Comparison of ENCODE assay signal across 8 cellular contexts in genomic region chr18:45690975-45691815, GRCh38. TPM values are rescaled to one million over a fixed set of nuclear protein-coding genes. Genes with fewer than 3 reads are reported as not detected.
DNase-seq lines count a peak whose midpoint lies in the region; ATAC-seq, FAIRE-seq and TF ChIP-seq lines count a peak whose summit lies in the region.

No MANE protein-coding gene starts in this region.

- no peaks in the 10 kb centered on the region for H3K79me2 ChIP-seq in K562 (ENCODE audit: control insufficient read depth, insufficient read depth, low read length)

- DNase-seq in NCI-H146 (lab: John Stamatoyannopoulos, UW) = peak; percentile 71
- peak; percentile 52 for DNase-seq in T1000 (lab: John Stamatoyannopoulos, UW)
- peak; percentile 38 to 79 (median 46) for DNase-seq in K562 (ENCODE audit: extremely low read depth in 1 of 4, low spot score in 3 of 4)
- peak; percentile 30 for DNase-seq in iPS DF 19.7 (ENCODE audit: low read depth, low spot score)
- DNase-seq in mesenteric fat pad (ENCODE audit: low spot score) = no peak

- peak; percentile 77 to 88 for TF ChIP-seq RAD21 in K562 (CRISPR knock-in tag; conservative IDR thresholded peaks at IDR 0.05 in 1 of 2, IDR thresholded peaks at IDR 0.05 in 1 of 2)

- ATAC-seq in K562 = peak; percentile 73
- ATAC-seq in GM21423 (IDR thresholded peaks at IDR 0.05; ENCODE audit: unreplicated experiment) = no peak

- intact Hi-C loops in K562 (cut with micrococcal nuclease) = loop anchor here (1.0 to 2.0 kb wide), 4 partner anchors 26 to 382 kb away; no protein-coding TSS in a partner anchor

- H3K27ac ChIP-seq in K562 (ENCODE audit: extremely low read depth, low read depth, low read length) = no peak overlapping the region

- H3K9ac ChIP-seq in K562 (ENCODE audit: insufficient read depth in 1 of 2, low read depth in 2 of 2, low read length in 2 of 2) (no peak overlapping the region), skeletal muscle satellite cell (ENCODE audit: low read depth, low read length) (no peak overlapping the region)

- peaks cover 14 to 21% of the 10 kb centered on the region in 2 experiments; a peak in 4 of 5 replicates for H3K4me1 ChIP-seq in K562 (replicated peaks in 1 of 2; ENCODE audit: control insufficient read depth in 2 of 2, insufficient read depth in 2 of 2, low read length in 2 of 2)
- H3K4me1 ChIP-seq in skeletal muscle satellite cell (ENCODE audit: control insufficient read depth, insufficient read depth, low read length) = no peaks in the 10 kb centered on the region

- H3K36me3 ChIP-seq in K562 (ENCODE audit: control insufficient read depth, insufficient read depth, low read length) (no peaks in the 10 kb centered on the region), skeletal muscle satellite cell (ENCODE audit: insufficient read depth, low read length) (no peaks in the 10 kb centered on the region)

- POLR2A ChIA-PET in K562 (lab: Yijun Ruan, JAX) = interaction anchor here (0.7 kb wide), 1 partner anchor 10 kb away, joined by 5 read pairs; no protein-coding TSS in a partner anchor

- BruUV-seq in K562 (replicated peaks; lab: Mats Ljungman, UMichigan) = no TSS peak

- peak overlapping the region; percentile 90 for H2AFZ ChIP-seq in K562 (ENCODE audit: low read depth, low read length)

- FAIRE-seq in K562 (lab: Jason Lieb, UNC) = peak; percentile 81

- in situ Hi-C loops in K562 (cut with MboI) = no loop called here

- no peaks in the 10 kb centered on the region for H4K20me1 ChIP-seq in K562 (replicated peaks; ENCODE audit: control insufficient read depth, insufficient read depth, low read length)

- CTCF ChIA-PET in K562 (lab: Yijun Ruan, JAX; ENCODE audit: low intra/inter-chr PET ratio) = interaction anchor here (0.9 to 1.9 kb wide), 6 partner anchors 16 to 383 kb away, joined by 3 to 9 read pairs (median 4); no protein-coding TSS in a partner anchor

- no peak for TF ChIP-seq POLR2A in K562 (conservative IDR thresholded peaks at IDR 0.05)

- H3K27me3 ChIP-seq in K562 (ENCODE audit: control insufficient read depth in 2 of 2, insufficient read depth in 2 of 2, low read length in 2 of 2) (no peaks in the 10 kb centered on the region), skeletal muscle satellite cell (ENCODE audit: control insufficient read depth, insufficient read depth, low read length) (no peaks in the 10 kb centered on the region)

- peak overlapping the region; percentile 64 for H3K4me2 ChIP-seq in K562 (ENCODE audit: insufficient read depth, low read length)
- H3K4me2 ChIP-seq in skeletal muscle satellite cell (ENCODE audit: low read length) = peak overlapping the region; percentile 50

- 7% methylated on average over 12 of the region's 12 CpGs for WGBS in K562 (ENCODE audit: insufficient coverage, low coverage, missing lambda C conversion rate)

- H3K9me3 ChIP-seq in K562 (replicated peaks; ENCODE audit: control insufficient read depth, insufficient read depth, low read depth, low read length) = no peaks in the 10 kb centered on the region
- H3K9me3 ChIP-seq in skeletal muscle satellite cell (replicated peaks; ENCODE audit: low read length) = no peaks in the 10 kb centered on the region

- no peaks in the 10 kb centered on the region for H3K9me1 ChIP-seq in K562 (ENCODE audit: control insufficient read depth, insufficient read depth, low read length)

- TF ChIP-seq CTCF in GM12872 (IDR thresholded peaks at IDR 0.05; ENCODE audit: insufficient read depth, low read depth, low read length) (peak; percentile 89), K562 (IDR thresholded peaks at IDR 0.05 in 2 of 3, conservative IDR thresholded peaks at IDR 0.05 in 1 of 3; ENCODE audit: insufficient read depth in 2 of 3, low read depth in 1 of 3, low read length in 3 of 3) (peak; percentile 76 to 81 (median 81))

- H3K4me3 ChIP-seq in K562 = no peak overlapping the region
- H3K4me3 ChIP-seq in skeletal muscle satellite cell (ENCODE audit: low read length) = no peak overlapping the region

- no peak for TF ChIP-seq EP300 in K562 (IDR thresholded peaks at IDR 0.05; ENCODE audit: low read length)

TF ChIP-seq in K562, 482 proteins besides CTCF, POLR2A, EP300 and RAD21 (continues in another document):
- TF ChIP-seq MCM3 (IDR thresholded peaks at IDR 0.05) = no peak
- no peak for TF ChIP-seq C11orf30 (IDR thresholded peaks at IDR 0.05; ENCODE audit: low read depth)
- TF ChIP-seq ZNF436 (CRISPR knock-in tag; IDR thresholded peaks at IDR 0.05) = no peak
- no peak for TF ChIP-seq FOXA1 (IDR thresholded peaks at IDR 0.05; ENCODE audit: borderline replicate concordance)
- no peak for TF ChIP-seq GTF2A2 (tag; IDR thresholded peaks at IDR 0.05)
- TF ChIP-seq PHF20 (IDR thresholded peaks at IDR 0.05; ENCODE audit: partially characterized antibody) = no peak
- no peak for TF ChIP-seq E4F1 (CRISPR knock-in tag; IDR thresholded peaks at IDR 0.05; ENCODE audit: borderline replicate concordance)
- TF ChIP-seq HDAC6 (IDR thresholded peaks at IDR 0.05; ENCODE audit: low read depth, low read length) = no peak
- TF ChIP-seq RNF2 (IDR thresholded peaks at IDR 0.05) = no peak
- TF ChIP-seq CREM (IDR thresholded peaks at IDR 0.05; ENCODE audit: low read depth) = 0 out of 2 replicates have a peak, but pooled peaks have one; percentile 9
- TF ChIP-seq MED1 (CRISPR knock-in tag; IDR thresholded peaks at IDR 0.05; ENCODE audit: borderline replicate concordance) = no peak
- no peak for TF ChIP-seq TBL1XR1 (IDR thresholded peaks at IDR 0.05; ENCODE audit: low read length in 2 of 2)
- no peak for TF ChIP-seq FOXK2 (conservative IDR thresholded peaks at IDR 0.05 in 1 of 2, IDR thresholded peaks at IDR 0.05 in 1 of 2; ENCODE audit: low read depth in 2 of 2)
- TF ChIP-seq, protein P1, sequence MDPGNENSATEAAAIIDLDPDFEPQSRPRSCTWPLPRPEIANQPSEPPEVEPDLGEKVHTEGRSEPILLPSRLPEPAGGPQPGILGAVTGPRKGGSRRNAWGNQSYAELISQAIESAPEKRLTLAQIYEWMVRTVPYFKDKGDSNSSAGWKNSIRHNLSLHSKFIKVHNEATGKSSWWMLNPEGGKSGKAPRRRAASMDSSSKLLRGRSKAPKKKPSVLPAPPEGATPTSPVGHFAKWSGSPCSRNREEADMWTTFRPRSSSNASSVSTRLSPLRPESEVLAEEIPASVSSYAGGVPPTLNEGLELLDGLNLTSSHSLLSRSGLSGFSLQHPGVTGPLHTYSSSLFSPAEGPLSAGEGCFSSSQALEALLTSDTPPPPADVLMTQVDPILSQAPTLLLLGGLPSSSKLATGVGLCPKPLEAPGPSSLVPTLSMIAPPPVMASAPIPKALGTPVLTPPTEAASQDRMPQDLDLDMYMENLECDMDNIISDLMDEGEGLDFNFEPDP (CRISPR knock-in tag; IDR thresholded peaks at IDR 0.05) = no peak
- TF ChIP-seq HMG20A (CRISPR knock-in tag; conservative IDR thresholded peaks at IDR 0.05) = no peak
- TF ChIP-seq NFXL1 (CRISPR knock-in tag; IDR thresholded peaks at IDR 0.05) = no peak

RNA-seq across cellular contexts. Expression of gene SLC14A1, which starts 32.8 kb away (rescaled TPM):
- 0.23 and 0.60 TPM in 2 replicates for total RNA-seq in K562 (2011; cell fraction: chromatin; rRNA removed; ENCODE audit: low replicate concordance)
- 0.53 TPM in 1 of 2 replicates, not detected in the other for total RNA-seq in K562 (2011; cell fraction: nucleolus; rRNA removed)
- total RNA-seq in K562 (2011; cell fraction: nucleoplasm; rRNA removed) = not detected in 2 replicates
- total RNA-seq in K562 (2014; rRNA removed) = not detected in 2 replicates
- total RNA-seq in K562 (2014; rRNA removed; fragmentation: Illumina TruSeq; extraction: Trizol) = not detected in 2 replicates
- not detected in 2 replicates for total RNA-seq in K562 (2015; rRNA removed; fragmentation: Illumina TruSeq; extraction: Trizol)
- total RNA-seq in K562 (2021) = 0.20 TPM in 2 replicates
- 0.14 and 0.28 TPM in 2 replicates for polyA plus RNA-seq in K562 (2011; rRNA removed)
- polyA plus RNA-seq in K562 (2011; cell fraction: cytosol; rRNA removed) = 0.15 and 0.37 TPM in 2 replicates
- polyA plus RNA-seq in K562 (2011; cell fraction: nucleus; rRNA removed) = 0.49 and 0.55 TPM in 2 replicates
- polyA plus RNA-seq in K562 (2012) = 0.08 and 0.22 TPM in 2 replicates
- polyA plus RNA-seq in K562 (2014; fragmentation: Illumina TruSeq; extraction: Trizol) = 0.40 TPM in 1 of 2 replicates, not detected in the other
- not detected for polyA plus RNA-seq in K562 (2014; fragmentation: Nextera tagmentation; extraction: Ambion mirVana)
- 0.19 TPM in 1 of 2 replicates, not detected in the other for polyA plus RNA-seq in K562 (2014; rRNA removed)
- polyA minus RNA-seq in K562 (2011; rRNA and poly(A)+ RNA removed) = not detected in 2 replicates
- not detected in 2 replicates for polyA minus RNA-seq in K562 (2011; cell fraction: cytosol; rRNA and poly(A)+ RNA removed)
- polyA minus RNA-seq in K562 (2011; cell fraction: nucleus; rRNA and poly(A)+ RNA removed) = not detected in 2 replicates
- total RNA-seq in skeletal muscle satellite cell (2012; rRNA removed) = 0.22 and 2.5 TPM in 2 replicates
- total RNA-seq in mesenteric fat pad = 1.2 TPM
